In genomic region chr12:62947364-62947763, GRCh38 we compare ENCODE assay signal across 1 cellular context.
TF ChIP-seq lines count a peak whose summit lies in the region.

No MANE protein-coding gene starts in this region.

TF ChIP-seq in HepG2, 621 proteins besides CTCF, POLR2A, EP300 and RAD21 (continued from another document):
- TF ChIP-seq KDM2A (CRISPR knock-in tag; IDR thresholded peaks at IDR 0.05; ENCODE audit: borderline replicate concordance, low read depth) (no peak), KLF13 (CRISPR knock-in tag; IDR thresholded peaks at IDR 0.05) (no peak), KLF6 (CRISPR knock-in tag; IDR thresholded peaks at IDR 0.05) (no peak), RBFOX2 (IDR thresholded peaks at IDR 0.05; ENCODE audit: low read depth, low read length) (no peak), RXRA (CRISPR knock-in tag; IDR thresholded peaks at IDR 0.05) (no peak), MATR3 (CRISPR knock-in tag; IDR thresholded peaks at IDR 0.05) (no peak), SMC3 (IDR thresholded peaks at IDR 0.05; ENCODE audit: low read length) (no peak), ZNF660 (CRISPR knock-in tag; IDR thresholded peaks at IDR 0.05; ENCODE audit: borderline replicate concordance, low read depth) (no peak), REXO4 (CRISPR knock-in tag; IDR thresholded peaks at IDR 0.05; ENCODE audit: borderline replicate concordance) (no peak), ZNF34 (CRISPR knock-in tag; IDR thresholded peaks at IDR 0.05; ENCODE audit: borderline replicate concordance) (no peak), NR2F2 (IDR thresholded peaks at IDR 0.05; ENCODE audit: borderline replicate concordance, low read depth) (no peak), MAF1 (CRISPR knock-in tag; IDR thresholded peaks at IDR 0.05; ENCODE audit: borderline replicate concordance) (no peak)
- TF ChIP-seq, protein P1, sequence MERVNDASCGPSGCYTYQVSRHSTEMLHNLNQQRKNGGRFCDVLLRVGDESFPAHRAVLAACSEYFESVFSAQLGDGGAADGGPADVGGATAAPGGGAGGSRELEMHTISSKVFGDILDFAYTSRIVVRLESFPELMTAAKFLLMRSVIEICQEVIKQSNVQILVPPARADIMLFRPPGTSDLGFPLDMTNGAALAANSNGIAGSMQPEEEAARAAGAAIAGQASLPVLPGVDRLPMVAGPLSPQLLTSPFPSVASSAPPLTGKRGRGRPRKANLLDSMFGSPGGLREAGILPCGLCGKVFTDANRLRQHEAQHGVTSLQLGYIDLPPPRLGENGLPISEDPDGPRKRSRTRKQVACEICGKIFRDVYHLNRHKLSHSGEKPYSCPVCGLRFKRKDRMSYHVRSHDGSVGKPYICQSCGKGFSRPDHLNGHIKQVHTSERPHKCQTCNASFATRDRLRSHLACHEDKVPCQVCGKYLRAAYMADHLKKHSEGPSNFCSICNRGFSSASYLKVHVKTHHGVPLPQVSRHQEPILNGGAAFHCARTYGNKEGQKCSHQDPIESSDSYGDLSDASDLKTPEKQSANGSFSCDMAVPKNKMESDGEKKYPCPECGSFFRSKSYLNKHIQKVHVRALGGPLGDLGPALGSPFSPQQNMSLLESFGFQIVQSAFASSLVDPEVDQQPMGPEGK (CRISPR knock-in tag; IDR thresholded peaks at IDR 0.05) = no peak
